In genomic region chr3:171172070-171172469, GRCh38 we compare ENCODE assay signal across 13 cellular contexts.
A peak's percentile ranks its signal among the peaks of the same experiment; 100 is the strongest.
DNase-seq lines count a peak whose midpoint lies in the region; ATAC-seq and TF ChIP-seq lines count a peak whose summit lies in the region.
"Had no signal": no experiment of that assay in that cellular context is flagged by ENCODE, and none has a peak within 500 bp of the region (broad histone marks: within the 10 kb centered on the region; RNA-seq: fewer than 3 reads in every experiment).

No MANE protein-coding gene starts in this region.

- TF ChIP-seq POLR2A in GM18505 (IDR thresholded peaks at IDR 0.05; ENCODE audit: borderline replicate concordance, extremely low read depth, insufficient read depth, insufficient read length): no peak

- no peaks in the 10 kb centered on the region for H3F3A ChIP-seq in PC-9 (ENCODE audit: insufficient read depth, low read depth)

- no peak overlapping the region for H3K27ac Mint-ChIP-seq in MCF 10A (ENCODE audit: low read depth, unreplicated experiment)
- H3K27ac Mint-ChIP-seq: activated naive CD8-positive, alpha-beta T cell treated with anti-CD3 and anti-CD28 coated beads, Interleukin-2, amount 10 ng/mL, durations not matched to agents 7 days and 5 days had no signal

- no peaks in the 10 kb centered on the region for H3K36me3 Mint-ChIP-seq in MCF 10A (ENCODE audit: insufficient read depth, unreplicated experiment)

- peaks cover 7% of the 10 kb centered on the region for H3K36me3 ChIP-seq in PC-9 (ENCODE audit: low read depth)
- H3K36me3 ChIP-seq: tibial artery had no signal

- no peak for DNase-seq in AG04450 (ENCODE audit: low read depth, low spot score)
- no peak for DNase-seq in GM10248 (ENCODE audit: extremely low spot score)
- DNase-seq in PC-9: no peak
- DNase-seq in foreskin fibroblast: no peak
- no peak for DNase-seq in MCF 10A (ENCODE audit: unreplicated experiment)
- DNase-seq: activated naive CD8-positive, alpha-beta T cell treated with anti-CD3 and anti-CD28 coated beads, Interleukin-2, amount 10 ng/mL, durations not matched to agents 7 days and 5 days; NCI-H1694 treated with DMSO at 0.1 percent for 48 hours; Right ventricle myocardium superior; tibial artery had no signal

- CTCF ChIA-PET in AG04450 (lab: Charles Lee): no interaction called here
- CTCF ChIA-PET in GM10248 (lab: Yijun Ruan, JAX): interaction anchor here (1.2 to 3.5 kb wide), 3 partner anchors 9 to 99 kb away, joined by 3 to 15 read pairs (median 6); no protein-coding TSS in a partner anchor
- CTCF ChIA-PET in PC-9 (lab: Charles Lee): no interaction called here
- CTCF ChIA-PET in MCF 10A (lab: Yijun Ruan, JAX): interaction anchor here (0.5 to 1.3 kb wide), 4 partner anchors 15 to 424 kb away, joined by 3 to 4 read pairs (median 3); no protein-coding TSS in a partner anchor

- H3K4me2 ChIP-seq in PC-9: no peak overlapping the region

- H3K9me3 Mint-ChIP-seq in MCF 10A (ENCODE audit: unreplicated experiment): no peaks in the 10 kb centered on the region
- H3K9me3 Mint-ChIP-seq: activated naive CD8-positive, alpha-beta T cell treated with anti-CD3 and anti-CD28 coated beads, Interleukin-2, amount 10 ng/mL, durations not matched to agents 7 days and 5 days; nephron had no signal

- BruUV-seq in PC-9 (replicated peaks; lab: Mats Ljungman, UMichigan) (no TSS peak), MCF 10A (replicated peaks; lab: Mats Ljungman, UMichigan) (no TSS peak)

- H3K4me1 ChIP-seq in PC-9 (replicated peaks; ENCODE audit: insufficient read depth): no peaks in the 10 kb centered on the region

- H4K20me1 ChIP-seq in PC-9 (ENCODE audit: insufficient read depth): no peaks in the 10 kb centered on the region

- H3K9me2 ChIP-seq in PC-9 (ENCODE audit: insufficient read depth): no peaks in the 10 kb centered on the region

- H3K27me3 Mint-ChIP-seq in MCF 10A (ENCODE audit: insufficient read depth, unreplicated experiment): no peaks in the 10 kb centered on the region
- H3K27me3 Mint-ChIP-seq: activated naive CD8-positive, alpha-beta T cell treated with anti-CD3 and anti-CD28 coated beads, Interleukin-2, amount 10 ng/mL, durations not matched to agents 7 days and 5 days had no signal

- no peaks in the 10 kb centered on the region for H3K4me1 Mint-ChIP-seq in MCF 10A (ENCODE audit: insufficient read depth, unreplicated experiment)
- H3K4me1 Mint-ChIP-seq: activated naive CD8-positive, alpha-beta T cell treated with anti-CD3 and anti-CD28 coated beads, Interleukin-2, amount 10 ng/mL, durations not matched to agents 7 days and 5 days; nephron had no signal

- intact Hi-C loops in PC-9 (cut with micrococcal nuclease; ENCODE audit: unreplicated experiment): no loop called here
- intact Hi-C loops in MCF 10A (cut with micrococcal nuclease): no loop called here

- no peak overlapping the region for H3K4me3 ChIP-seq in AG04450 (ENCODE audit: low read depth, low read length)
- H3K4me3 ChIP-seq in PC-9: no peak overlapping the region
- no peak overlapping the region for H3K4me3 ChIP-seq in foreskin fibroblast (ENCODE audit: low read depth in 1 of 2, low read length in 2 of 2)
- H3K4me3 ChIP-seq: tibial artery had no signal

- H2AFZ ChIP-seq in PC-9: no peak overlapping the region

- no peak for ATAC-seq in GM18505 (IDR thresholded peaks at IDR 0.05; ENCODE audit: unreplicated experiment)
- ATAC-seq in GM18498 (IDR thresholded peaks at IDR 0.05; ENCODE audit: unreplicated experiment): no peak
- no peak for ATAC-seq in GM19452 (IDR thresholded peaks at IDR 0.05; ENCODE audit: unreplicated experiment)

- no peak overlapping the region for H3K4me3 Mint-ChIP-seq in MCF 10A (ENCODE audit: unreplicated experiment)
- H3K4me3 Mint-ChIP-seq: activated naive CD8-positive, alpha-beta T cell treated with anti-CD3 and anti-CD28 coated beads, Interleukin-2, amount 10 ng/mL, durations not matched to agents 7 days and 5 days; nephron had no signal

- no peaks in the 10 kb centered on the region for H3K9me3 ChIP-seq in AG04450 (ENCODE audit: control insufficient read depth, insufficient read depth, low read length)
- H3K9me3 ChIP-seq in PC-9 (ENCODE audit: insufficient read depth, low read depth): no peaks in the 10 kb centered on the region
- H3K9me3 ChIP-seq: tibial artery had no signal

- H3K27ac ChIP-seq in AG04450 (ENCODE audit: low read depth, low read length): no peak overlapping the region
- H3K27ac ChIP-seq in PC-9: no peak overlapping the region
- H3K27ac ChIP-seq: tibial artery had no signal

- POLR2A ChIA-PET in AG04450 (lab: Yijun Ruan, JAX) (no interaction called here), GM10248 (lab: Yijun Ruan, JAX) (no interaction called here), PC-9 (lab: Charles Lee; ENCODE audit: unreplicated experiment) (interaction anchor here (0.6 kb wide), 1 partner anchor 42 kb away, joined by 4 read pairs; no protein-coding TSS in a partner anchor), MCF 10A (lab: Yijun Ruan, JAX) (no interaction called here)

- TF ChIP-seq CTCF in AG04450 (IDR thresholded peaks at IDR 0.05; ENCODE audit: low read depth, low read length) (peak; percentile 37), GM10248 (IDR thresholded peaks at IDR 0.05; ENCODE audit: control extremely low read depth, extremely low read depth, low read depth, missing control alignments) (peak; percentile 25), PC-9 (conservative IDR thresholded peaks at IDR 0.05) (peak; percentile 64), foreskin fibroblast (IDR thresholded peaks at IDR 0.05; ENCODE audit: low read depth, low read length) (peak; percentile 6), MCF 10A (IDR thresholded peaks at IDR 0.05; ENCODE audit: unreplicated experiment) (no peak)

- H3K27me3 ChIP-seq in AG04450 (ENCODE audit: control insufficient read depth, insufficient read depth, low read length) (no peaks in the 10 kb centered on the region), PC-9 (ENCODE audit: insufficient read depth, low read depth) (no peaks in the 10 kb centered on the region)
- H3K27me3 ChIP-seq: tibial artery had no signal

- no peaks in the 10 kb centered on the region for H3K79me2 ChIP-seq in PC-9 (ENCODE audit: low read depth)

Comparison
In these comparisons a context has a peak if more than half of its experiments do, and no peak if none do; other contexts are left out.
1. CTCF ChIA-PET loops: an anchor here in GM10248 (1.2 to 3.5 kb wide) and MCF 10A (0.5 to 1.3 kb wide); none called in AG04450 and PC-9.